ENCODE assay signal across 26 cellular contexts in the genomic region with DNA sequence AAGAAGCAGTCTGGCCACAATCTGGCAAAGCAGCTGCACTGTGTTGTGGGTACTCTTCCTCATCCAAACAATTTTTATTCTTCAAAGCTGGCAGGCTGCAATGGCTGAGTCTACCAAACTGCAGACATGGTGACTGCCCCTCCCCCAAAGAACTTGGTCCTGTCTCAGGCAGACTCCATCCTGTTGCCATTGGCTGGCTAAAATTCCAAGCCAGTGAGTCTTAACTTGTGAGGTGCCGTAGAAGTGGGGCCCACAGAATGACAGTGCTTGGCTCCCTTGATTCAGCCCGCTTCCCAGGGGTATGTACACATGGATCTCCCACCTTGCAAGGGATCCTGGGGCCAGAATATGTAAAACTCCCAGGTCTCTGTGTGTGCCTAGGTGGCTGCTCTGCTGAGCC. TPM values are rescaled to one million over a fixed set of nuclear protein-coding genes. Genes with fewer than 3 reads are reported as not detected.
"Had no signal": no experiment of that assay in that cellular context is flagged by ENCODE, and none has a peak within 500 bp of the region (broad histone marks: within the 10 kb centered on the region; RNA-seq: fewer than 3 reads in every experiment).

No MANE protein-coding gene starts in this region.

- H3K27ac ChIP-seq: coronary artery, esophagus muscularis mucosa, neutrophil, pancreas, suprapubic skin, transverse colon, upper lobe of right lung, uterus had no signal

- H3K4me2 ChIP-seq: smooth muscle cell had no signal

- H3K9me3 ChIP-seq: neutrophil, pancreas, suprapubic skin, transverse colon, upper lobe of right lung, uterus had no signal

- H3K4me3 ChIP-seq: coronary artery, esophagus muscularis mucosa, lung, pancreas, smooth muscle cell, suprapubic skin, transverse colon, upper lobe of right lung, uterus had no signal

- DNase-seq: dermis blood vessel endothelial cell; effector memory CD4-positive, alpha-beta T cell; foreskin melanocyte; naive B cell; pancreas; stimulated activated CD4-positive, alpha-beta T cell treated with anti-CD3 and anti-CD28 coated beads, Interleukin-12 subunit alpha, Interleukin-12 subunit beta, amount 100 ng/mL, for 4 hours; stimulated activated CD4-positive, alpha-beta T cell treated with anti-CD3 and anti-CD28 coated beads, Interleukin-1b, Interleukin-23, amount 100 ng/mL, for 48 hours; stimulated activated CD4-positive, alpha-beta T cell treated with anti-CD3 and anti-CD28 coated beads, Interleukin-4, amount 100 ng/mL, for 1 hour; stimulated activated CD8-positive, alpha-beta memory T cell treated with anti-CD3 and anti-CD28 coated beads, Interleukin-4, amount 100 ng/mL, for 48 hours; stimulated activated naive CD4-positive, alpha-beta T cell; stimulated activated naive CD8-positive, alpha-beta T cell treated with anti-CD3 and anti-CD28 coated beads, Interleukin-15, amount 100 ng/mL, for 72 hours; transverse colon; upper lobe of right lung; uterus had no signal

- H3K27me3 ChIP-seq: neutrophil, uterus had no signal

- H3K36me3 ChIP-seq: esophagus muscularis mucosa, neutrophil, pancreas, suprapubic skin, transverse colon, upper lobe of right lung, uterus had no signal

- H3K4me1 ChIP-seq: esophagus muscularis mucosa, pancreas, suprapubic skin, transverse colon, upper lobe of right lung, uterus had no signal

RNA-seq across cellular contexts. Expression of gene NXPH2, which starts 14.5 kb away (rescaled TPM):
- total RNA-seq: dermis blood vessel endothelial cell; endothelial cell of umbilical vein; esophagus muscularis mucosa; fibroblast of lung; left lobe of liver; lung; mononuclear cell; natural killer cell treated with Interleukin-12 subunit alpha and Interleukin-12 subunit beta and Interleukin-15 and Interleukin-18, amount 100 ng/mL, for 72 hours; sciatic nerve; smooth muscle cell; suprapubic skin; transverse colon; upper lobe of right lung had no signal
